ENCODE assay signal across 9 cellular contexts in the genomic region with DNA sequence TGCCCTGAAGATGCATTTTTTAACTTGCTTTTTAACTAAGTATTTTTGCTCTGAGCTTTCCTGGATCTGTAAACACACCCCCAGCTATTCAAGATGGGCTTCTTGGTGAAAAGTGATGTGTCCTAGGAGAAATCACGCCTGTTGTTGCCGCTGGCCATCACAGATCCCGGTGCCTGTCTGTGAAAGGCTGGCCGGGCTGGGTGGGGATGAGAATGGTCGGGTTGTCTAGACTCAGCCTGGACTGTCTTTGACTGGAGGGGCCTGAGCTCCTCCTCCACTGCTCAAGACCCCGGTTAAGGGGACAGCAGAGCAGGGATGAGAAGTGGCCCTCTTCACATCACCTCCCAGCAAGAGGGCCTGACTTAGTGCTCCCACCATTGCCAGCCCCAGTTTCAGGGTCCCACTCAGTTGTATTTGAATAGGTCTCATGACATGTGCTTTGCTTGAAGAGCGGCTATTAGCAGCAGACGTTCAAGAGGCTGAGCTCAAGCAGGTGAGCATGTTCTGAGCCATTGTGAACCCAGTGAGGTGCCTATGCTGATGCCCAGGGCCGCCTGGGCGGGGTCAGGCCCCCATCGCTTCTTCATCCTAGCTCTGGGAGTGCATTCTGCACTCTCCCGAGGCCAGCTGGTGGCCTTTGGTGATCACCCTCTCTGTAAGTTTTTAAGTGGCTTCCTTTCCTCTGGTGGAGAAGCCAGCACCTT.
A peak's percentile ranks its signal among the peaks of the same experiment; 100 is the strongest.
DNase-seq lines count a peak whose midpoint lies in the region; ATAC-seq and TF ChIP-seq lines count a peak whose summit lies in the region.
"Had no signal": no experiment of that assay in that cellular context is flagged by ENCODE, and none has a peak within 500 bp of the region (broad histone marks: within the 10 kb centered on the region; RNA-seq: fewer than 3 reads in every experiment).

No MANE protein-coding gene starts in this region.

- intact Hi-C loops in Panc1 (cut with micrococcal nuclease; ENCODE audit: unreplicated experiment) = no loop called here
- intact Hi-C loops in activated CD8-positive, alpha-beta T cell treated with anti-CD3 and anti-CD28 coated beads for 36 hours (cut with micrococcal nuclease) = no loop called here

- no TSS peak for BruUV-seq in Panc1 (replicated peaks; lab: Mats Ljungman, UMichigan)

- no peak for TF ChIP-seq CTCF in Panc1 (IDR thresholded peaks at IDR 0.05)
- TF ChIP-seq CTCF in endodermal cell (conservative IDR thresholded peaks at IDR 0.05) = no peak
- TF ChIP-seq CTCF in nephron (IDR thresholded peaks at IDR 0.05; ENCODE audit: unreplicated experiment in 3 of 3) = no peak
- TF ChIP-seq CTCF in activated CD8-positive, alpha-beta T cell treated with anti-CD3 and anti-CD28 coated beads for 36 hours (IDR thresholded peaks at IDR 0.05) = no peak

- POLR2A ChIA-PET in Panc1 (lab: Charles Lee) = interaction anchor here (0.6 kb wide), 4 partner anchors 19 to 349 kb away, joined by 3 to 14 read pairs (median 8); no protein-coding TSS in a partner anchor
- POLR2A ChIA-PET in activated CD8-positive, alpha-beta T cell treated with anti-CD3 and anti-CD28 coated beads for 36 hours (lab: Charles Lee) = no interaction called here

- in situ Hi-C loops in Panc1 (cut with HindIII; ENCODE audit: low pct_unique_long_range_greater_than_20kb, low sequenced_read_pairs) = no loop called here

- H3K9me3 Mint-ChIP-seq in endodermal cell = no peaks in the 10 kb centered on the region
- H3K9me3 Mint-ChIP-seq in nephron = no peaks in the 10 kb centered on the region
- no peaks in the 10 kb centered on the region for H3K9me3 Mint-ChIP-seq in activated CD8-positive, alpha-beta T cell treated with anti-CD3 and anti-CD28 coated beads for 36 hours

- CTCF ChIA-PET in Panc1 (lab: Charles Lee) = interaction anchor here (0.8 kb wide), 1 partner anchor 123 kb away, joined by 5 read pairs; no protein-coding TSS in a partner anchor
- CTCF ChIA-PET in activated CD8-positive, alpha-beta T cell treated with anti-CD3 and anti-CD28 coated beads for 36 hours (lab: Charles Lee) = interaction anchor here (1.6 kb wide), 1 partner anchor 209 kb away, joined by 4 read pairs; no protein-coding TSS in a partner anchor

- peak overlapping the region; percentile 21 to 48 for H3K4me3 ChIP-seq in Panc1 (ENCODE audit: low read depth in 2 of 2, low read length in 2 of 2)
- H3K4me3 ChIP-seq in endodermal cell (ENCODE audit: low read length) = no peak overlapping the region
- no peak overlapping the region for H3K4me3 ChIP-seq in urinary bladder (ENCODE audit: low read depth, low read length)
- H3K4me3 ChIP-seq in effector memory CD4-positive, alpha-beta T cell (ENCODE audit: insufficient read depth, low read depth, low read length, poor library complexity, severe bottlenecking) = no peak overlapping the region

- H3K27me3 ChIP-seq in Panc1 (ENCODE audit: control insufficient read depth, insufficient read depth, low read length) (no peaks in the 10 kb centered on the region), endodermal cell (ENCODE audit: control insufficient read depth, insufficient read depth, low read length, poor library complexity, severe bottlenecking) (no peaks in the 10 kb centered on the region)
- no peaks in the 10 kb centered on the region for H3K27me3 ChIP-seq in effector memory CD4-positive, alpha-beta T cell (replicated peaks; ENCODE audit: control insufficient read depth, insufficient read depth, low read length, poor library complexity, severe bottlenecking)

- 85 to 89% methylated on average over 7 to 12 of the region's 12 CpGs for WGBS in endodermal cell (ENCODE audit: insufficient coverage in 1 of 2, insufficient read length in 1 of 2), 2 experiments
- 72% methylated on average over 12 of the region's 12 CpGs for WGBS in urinary bladder

- DNase-seq in Panc1 (ENCODE audit: low read depth, low spot score) (no peak), endodermal cell (peak; percentile 66)
- no peak for DNase-seq in activated CD8-positive, alpha-beta T cell treated with anti-CD3 and anti-CD28 coated beads for 36 hours
- DNase-seq in effector memory CD4-positive, alpha-beta T cell = no peak
- DNase-seq: activated effector memory CD4-positive, alpha-beta T cell treated with Interleukin-2 at 50 U/mL for 16 hours; NCI-H526 had no signal

- H3K4me3 Mint-ChIP-seq in endodermal cell (no peak overlapping the region), nephron (no peak overlapping the region)
- no peak overlapping the region for H3K4me3 Mint-ChIP-seq in activated CD8-positive, alpha-beta T cell treated with anti-CD3 and anti-CD28 coated beads for 36 hours

- H3K9ac ChIP-seq in endodermal cell (ENCODE audit: extremely low read depth, low read length, poor library complexity, severe bottlenecking) = peak overlapping the region; percentile 47

- H3K36me3 Mint-ChIP-seq in endodermal cell (ENCODE audit: low read depth) (peaks cover 9% of the 10 kb centered on the region), nephron (ENCODE audit: low read depth) (peaks cover 3% of the 10 kb centered on the region)
- no peaks in the 10 kb centered on the region for H3K36me3 Mint-ChIP-seq in activated CD8-positive, alpha-beta T cell treated with anti-CD3 and anti-CD28 coated beads for 36 hours (ENCODE audit: low read depth)

- H3K9me3 ChIP-seq in Panc1 (ENCODE audit: control insufficient read depth, insufficient read depth, low read depth, low read length) (no peaks in the 10 kb centered on the region), endodermal cell (ENCODE audit: control insufficient read depth, low read length) (no peaks in the 10 kb centered on the region)
- no peaks in the 10 kb centered on the region for H3K9me3 ChIP-seq in effector memory CD4-positive, alpha-beta T cell (ENCODE audit: control insufficient read depth, low read length)

- no peaks in the 10 kb centered on the region for H3K27me3 Mint-ChIP-seq in endodermal cell (ENCODE audit: insufficient read depth)
- peaks cover 3% of the 10 kb centered on the region for H3K27me3 Mint-ChIP-seq in nephron (ENCODE audit: low read depth)
- H3K27me3 Mint-ChIP-seq in activated CD8-positive, alpha-beta T cell treated with anti-CD3 and anti-CD28 coated beads for 36 hours = no peaks in the 10 kb centered on the region

- ATAC-seq in Panc1 = peak; percentile 40
- ATAC-seq in activated CD8-positive, alpha-beta T cell treated with anti-CD3 and anti-CD28 coated beads for 36 hours = no peak
- ATAC-seq in HG02798 (IDR thresholded peaks at IDR 0.05; ENCODE audit: poor library complexity, unreplicated experiment) = no peak

- H3K4me1 ChIP-seq in Panc1 (ENCODE audit: control insufficient read depth, insufficient read depth, low read length) (peaks cover 61% of the 10 kb centered on the region), endodermal cell (ENCODE audit: control insufficient read depth, insufficient read depth, low read length) (peaks cover 18% of the 10 kb centered on the region), urinary bladder (ENCODE audit: insufficient read depth) (no peaks in the 10 kb centered on the region)
- H3K4me1 ChIP-seq in effector memory CD4-positive, alpha-beta T cell (ENCODE audit: control insufficient read depth, insufficient read depth, low read length, poor library complexity, severe bottlenecking) = peaks cover 4% of the 10 kb centered on the region

- H3K36me3 ChIP-seq in Panc1 (ENCODE audit: control insufficient read depth, insufficient read depth, low read length) (no peaks in the 10 kb centered on the region; the same call in 1 of the 2 replicates), endodermal cell (ENCODE audit: control insufficient read depth, insufficient read depth, low read length) (peaks cover 8% of the 10 kb centered on the region), urinary bladder (ENCODE audit: insufficient read depth) (no peaks in the 10 kb centered on the region)
- no peaks in the 10 kb centered on the region for H3K36me3 ChIP-seq in effector memory CD4-positive, alpha-beta T cell (ENCODE audit: control insufficient read depth, insufficient read depth, low read length)

- H3K4me1 Mint-ChIP-seq in endodermal cell (peaks cover 55% of the 10 kb centered on the region), nephron (peaks cover 45% of the 10 kb centered on the region)
- peaks cover 14% of the 10 kb centered on the region for H3K4me1 Mint-ChIP-seq in activated CD8-positive, alpha-beta T cell treated with anti-CD3 and anti-CD28 coated beads for 36 hours (ENCODE audit: low read depth)

- peak overlapping the region; percentile 98 for H3K27ac ChIP-seq in Panc1 (ENCODE audit: low read length)
- peak overlapping the region; percentile 65 for H3K27ac ChIP-seq in endodermal cell (ENCODE audit: low read depth, low read length)
- H3K27ac ChIP-seq in urinary bladder (ENCODE audit: low read depth) = peak overlapping the region; percentile 80
- H3K27ac ChIP-seq in effector memory CD4-positive, alpha-beta T cell (ENCODE audit: insufficient read depth, low read length, poor library complexity, severe bottlenecking) = no peak overlapping the region

- H3K27ac Mint-ChIP-seq in endodermal cell (peak overlapping the region; percentile 95), nephron (peak overlapping the region; percentile 90 to 95 (median 93))
- no peak overlapping the region for H3K27ac Mint-ChIP-seq in activated CD8-positive, alpha-beta T cell treated with anti-CD3 and anti-CD28 coated beads for 36 hours

Comparison
In these comparisons a context has a peak if more than half of its experiments do, and no peak if none do; other contexts are left out.
1. H3K4me3 ChIP-seq: peak in Panc1 (2 of 2); none in endodermal cell (single experiment), urinary bladder (single experiment) and effector memory CD4-positive, alpha-beta T cell (single experiment).